ENCODE assay signal across 9 cellular contexts in genomic region chr2:216606551-216607527, GRCh38. TPM values are rescaled to one million over a fixed set of nuclear protein-coding genes. Genes with fewer than 3 reads are reported as not detected.
DNase-seq lines count a peak whose midpoint lies in the region; ATAC-seq and TF ChIP-seq lines count a peak whose summit lies in the region.
"Had no signal": no experiment of that assay in that cellular context is flagged by ENCODE, and none has a peak within 500 bp of the region (broad histone marks: within the 10 kb centered on the region; RNA-seq: fewer than 3 reads in every experiment).

No MANE protein-coding gene starts in this region.

- peaks cover 13% of the 10 kb centered on the region for H3K27me3 Mint-ChIP-seq in activated T-cell treated with anti-CD3 and anti-CD28 coated beads, Interleukin-2, amount 50 U/mL, for 72 hours (ENCODE audit: low read depth)

- no peak for TF ChIP-seq CTCF in GM12865 (IDR thresholded peaks at IDR 0.05; ENCODE audit: insufficient read depth, low read depth, low read length, missing control alignments)

- peak overlapping the region; percentile 76 to 79 for H3K4me3 Mint-ChIP-seq in activated T-cell treated with anti-CD3 and anti-CD28 coated beads, Interleukin-2, amount 50 U/mL, for 72 hours

- H3K36me3 Mint-ChIP-seq in activated T-cell treated with anti-CD3 and anti-CD28 coated beads, Interleukin-2, amount 50 U/mL, for 72 hours (ENCODE audit: insufficient read depth in 2 of 2): no peaks in the 10 kb centered on the region

- DNase-seq in GM12865 (ENCODE audit: low read depth) (peak; percentile 25), NCI-H1436 treated with DMSO at 0.1 percent for 48 hours (lab: John Stamatoyannopoulos, UW) (peak; percentile 73), RKO (ENCODE audit: low spot score) (no peak), mucosa of gallbladder (ENCODE audit: low spot score) (no peak), cortex of kidney (lab: John Stamatoyannopoulos, UW) (no peak)
- peak; percentile 61 to 62 for DNase-seq in activated T-cell treated with anti-CD3 and anti-CD28 coated beads, Interleukin-2, amount 50 U/mL, for 72 hours
- DNase-seq in stimulated activated CD4-positive, alpha-beta T cell treated with anti-CD3 and anti-CD28 coated beads, Interleukin-12 subunit alpha, Interleukin-12 subunit beta, amount 100 ng/mL, for 48 hours (ENCODE audit: low read depth in 2 of 3, low spot score in 1 of 3): peak; percentile 54 to 64 (median 61)

- H3K9me3 Mint-ChIP-seq in activated T-cell treated with anti-CD3 and anti-CD28 coated beads, Interleukin-2, amount 50 U/mL, for 72 hours: no peaks in the 10 kb centered on the region

- ATAC-seq in GM21825 (IDR thresholded peaks at IDR 0.05; ENCODE audit: unreplicated experiment): peak; percentile 98
- ATAC-seq in activated T-cell treated with anti-CD3 and anti-CD28 coated beads, Interleukin-2, amount 50 U/mL, for 72 hours (replicated peaks in 1 of 2): peak; percentile 83 to 96

- H3K4me1 Mint-ChIP-seq in activated T-cell treated with anti-CD3 and anti-CD28 coated beads, Interleukin-2, amount 50 U/mL, for 72 hours (ENCODE audit: low read depth): peaks cover 12% of the 10 kb centered on the region

- H3K27ac Mint-ChIP-seq in activated T-cell treated with anti-CD3 and anti-CD28 coated beads, Interleukin-2, amount 50 U/mL, for 72 hours: peak overlapping the region; percentile 64

- peak overlapping the region; percentile 37 for H3K4me3 ChIP-seq in GM12865 (ENCODE audit: low read depth, low read length)
- H3K4me3 ChIP-seq: dorsolateral prefrontal cortex had no signal

RNA-seq across cellular contexts. Expression of gene IGFBP2, which starts 26.4 kb away (rescaled TPM):
- 1 to 10 TPM; 3.6 to 7.4 TPM for total RNA-seq in activated T-cell treated with anti-CD3 and anti-CD28 coated beads, Interleukin-2, amount 50 U/mL, for 72 hours
- 27.7 TPM for total RNA-seq in mucosa of gallbladder

Comparison
In these comparisons a context has a peak if more than half of its experiments do, and no peak if none do; other contexts are left out.
1. DNase-seq: peak in GM12865 (single experiment), NCI-H1436 treated with DMSO at 0.1 percent for 48 hours (single experiment), activated T-cell treated with anti-CD3 and anti-CD28 coated beads, Interleukin-2, amount 50 U/mL, for 72 hours (2 of 2) and stimulated activated CD4-positive, alpha-beta T cell treated with anti-CD3 and anti-CD28 coated beads, Interleukin-12 subunit alpha, Interleukin-12 subunit beta, amount 100 ng/mL, for 48 hours (3 of 3); none in RKO (single experiment), mucosa of gallbladder (single experiment) and cortex of kidney (single experiment).